18 cellular contexts compared by ENCODE assay signal in genomic region chr3:107772016-107772415, GRCh38.
DNase-seq lines count a peak whose midpoint lies in the region; TF ChIP-seq lines count a peak whose summit lies in the region.
"Had no signal": no experiment of that assay in that cellular context is flagged by ENCODE, and none has a peak within 500 bp of the region (broad histone marks: within the 10 kb centered on the region; RNA-seq: fewer than 3 reads in every experiment).

No MANE protein-coding gene starts in this region.

- DNase-seq in Daoy (ENCODE audit: low read depth) (peak; percentile 15), fibroblast of mammary gland (ENCODE audit: low read depth) (peak; percentile 12), kidney glomerular epithelial cell (lab: John Stamatoyannopoulos, UW) (peak; percentile 94), stromal cell of bone marrow (ENCODE audit: low read depth) (peak; percentile 28), OCI-M1 (lab: John Stamatoyannopoulos, UW) (no peak), GM10248 (ENCODE audit: extremely low spot score) (no peak)
- no peak for DNase-seq in stimulated activated CD4-positive, alpha-beta T cell treated with anti-CD3 and anti-CD28 coated beads, Interleukin-4, amount 100 ng/mL, for 4 hours
- DNase-seq: C1 segment of cervical spinal cord; CD8-positive, alpha-beta memory T cell; H7; HFFc6; NCI-H1105; NCI-H1694 treated with DMSO at 0.1 percent for 48 hours; NCI-H2107; NCI-H2227 treated with DMSO at 0.1 percent for 48 hours; NCI-H510A treated with DMSO at 0.1 percent for 48 hours; NCI-H82; SIG-M5 had no signal

- TF ChIP-seq CTCF in fibroblast of mammary gland (conservative IDR thresholded peaks at IDR 0.05; ENCODE audit: control insufficient read depth, insufficient read depth, low read depth, low read length) = no peak
- no peak for TF ChIP-seq CTCF in GM10248 (IDR thresholded peaks at IDR 0.05; ENCODE audit: control extremely low read depth, extremely low read depth, low read depth, missing control alignments)

- CTCF ChIA-PET in GM10248 (lab: Yijun Ruan, JAX) = no interaction called here

- POLR2A ChIA-PET in GM10248 (lab: Yijun Ruan, JAX) = no interaction called here

- no peak overlapping the region for H3K4me3 ChIP-seq in fibroblast of mammary gland (ENCODE audit: control insufficient read depth, low read depth, low read length)

Comparison
In these comparisons a context has a peak if more than half of its experiments do, and no peak if none do; other contexts are left out.
1. DNase-seq: peak in Daoy (single experiment), fibroblast of mammary gland (single experiment), kidney glomerular epithelial cell (single experiment) and stromal cell of bone marrow (single experiment); none in stimulated activated CD4-positive, alpha-beta T cell treated with anti-CD3 and anti-CD28 coated beads, Interleukin-4, amount 100 ng/mL, for 4 hours (0 of 2), OCI-M1 (single experiment) and GM10248 (single experiment).